ENCODE assay signal across 1 cellular context in genomic region chr12:132951649-132952048, GRCh38.
TF ChIP-seq lines count a peak whose summit lies in the region.

No MANE protein-coding gene starts in this region.

TF ChIP-seq in HEK293, 187 proteins besides CTCF, POLR2A, EP300 and RAD21 (continued from another document):
- TF ChIP-seq ZSCAN18 (tag by site-specific recombination; IDR thresholded peaks at IDR 0.05), result no peak
- TF ChIP-seq PRDM1 (tag by site-specific recombination; IDR thresholded peaks at IDR 0.05), result no peak
- no peak for TF ChIP-seq ZNF175 (tag by site-specific recombination; IDR thresholded peaks at IDR 0.05)
- TF ChIP-seq ZNF335 (tag by site-specific recombination; conservative IDR thresholded peaks at IDR 0.05), result no peak
- TF ChIP-seq ZNF664 (tag by site-specific recombination; IDR thresholded peaks at IDR 0.05), result no peak
- no peak for TF ChIP-seq ZBTB6 (tag by site-specific recombination; IDR thresholded peaks at IDR 0.05)
- no peak for TF ChIP-seq SCRT1 (tag by site-specific recombination; IDR thresholded peaks at IDR 0.05; ENCODE audit: borderline replicate concordance)
- TF ChIP-seq YY2 (tag by site-specific recombination; IDR thresholded peaks at IDR 0.05), result no peak
- no peak for TF ChIP-seq MYNN (tag by site-specific recombination; IDR thresholded peaks at IDR 0.05; ENCODE audit: borderline replicate concordance)
- TF ChIP-seq ZNF48 (tag by site-specific recombination; IDR thresholded peaks at IDR 0.05), result 0 out of 2 replicates have a peak, but pooled peaks have one; percentile 44
- no peak for TF ChIP-seq ZNF214 (tag by site-specific recombination; IDR thresholded peaks at IDR 0.05; ENCODE audit: borderline replicate concordance)
- no peak for TF ChIP-seq ZNF555 (tag by site-specific recombination; conservative IDR thresholded peaks at IDR 0.05)
- TF ChIP-seq ZNF561 (tag by site-specific recombination; IDR thresholded peaks at IDR 0.05; ENCODE audit: borderline replicate concordance), result no peak
- 0 out of 2 replicates have a peak, but pooled peaks have one; percentile 7 for TF ChIP-seq ZBTB20 (tag by site-specific recombination; IDR thresholded peaks at IDR 0.05)
- TF ChIP-seq ZNF366 (tag by site-specific recombination; conservative IDR thresholded peaks at IDR 0.05), result no peak
- TF ChIP-seq ZNF658 (tag by site-specific recombination; IDR thresholded peaks at IDR 0.05), result 0 out of 2 replicates have a peak, but pooled peaks have one; percentile 45
- TF ChIP-seq ZNF670 (tag by site-specific recombination; IDR thresholded peaks at IDR 0.05; ENCODE audit: low read depth), result 0 out of 2 replicates have a peak, but pooled peaks have one; percentile 13
- no peak for TF ChIP-seq ZNF510 (tag by site-specific recombination; IDR thresholded peaks at IDR 0.05; ENCODE audit: insufficient replicate concordance)
- peak; percentile 5; the same call in 1 of the 2 replicates for TF ChIP-seq ZNF416 (tag by site-specific recombination; IDR thresholded peaks at IDR 0.05)
- TF ChIP-seq ZNF549 (tag by site-specific recombination; IDR thresholded peaks at IDR 0.05), result no peak
- TF ChIP-seq ZNF621 (tag by site-specific recombination; IDR thresholded peaks at IDR 0.05), result 0 out of 2 replicates have a peak, but pooled peaks have one; percentile 56
- TF ChIP-seq ZNF223 (tag by site-specific recombination; IDR thresholded peaks at IDR 0.05), result no peak
- TF ChIP-seq HOXA7 (CRISPR knock-in tag; IDR thresholded peaks at IDR 0.05; ENCODE audit: borderline replicate concordance), result no peak
- TF ChIP-seq ZNF202 (tag by site-specific recombination; IDR thresholded peaks at IDR 0.05; ENCODE audit: borderline replicate concordance), result no peak
- no peak for TF ChIP-seq ZNF174 (tag by site-specific recombination; IDR thresholded peaks at IDR 0.05)
- no peak for TF ChIP-seq PATZ1 (tag by site-specific recombination; IDR thresholded peaks at IDR 0.05)
- TF ChIP-seq ZNF488 (tag by site-specific recombination; IDR thresholded peaks at IDR 0.05), result no peak
- no peak for TF ChIP-seq ZSCAN16 (tag by site-specific recombination; IDR thresholded peaks at IDR 0.05)
- TF ChIP-seq ZSCAN5A (tag by site-specific recombination; IDR thresholded peaks at IDR 0.05), result no peak; the same call in 1 of the 2 replicates
- TF ChIP-seq ZNF629 (tag by site-specific recombination; IDR thresholded peaks at IDR 0.05), result no peak
- TF ChIP-seq BCL11A (tag by site-specific recombination; IDR thresholded peaks at IDR 0.05; ENCODE audit: low read depth), result no peak
- no peak for TF ChIP-seq ZNF184 (tag by site-specific recombination; IDR thresholded peaks at IDR 0.05)
- no peak for TF ChIP-seq ZNF404 (tag by site-specific recombination; IDR thresholded peaks at IDR 0.05)
- TF ChIP-seq ZNF169 (tag by site-specific recombination; IDR thresholded peaks at IDR 0.05), result no peak; the same call in 1 of the 2 replicates
- no peak for TF ChIP-seq ZBTB48 (tag by site-specific recombination; IDR thresholded peaks at IDR 0.05)
- no peak for TF ChIP-seq ZSCAN30 (tag by site-specific recombination; IDR thresholded peaks at IDR 0.05)
- TF ChIP-seq ZBTB11 (tag by site-specific recombination; conservative IDR thresholded peaks at IDR 0.05; ENCODE audit: low read depth), result no peak
- TF ChIP-seq OVOL3 (tag by site-specific recombination; IDR thresholded peaks at IDR 0.05), result no peak; the same call in 1 of the 2 replicates
- no peak for TF ChIP-seq ZNF513 (tag by site-specific recombination; IDR thresholded peaks at IDR 0.05)
- TF ChIP-seq ZEB2 (tag by site-specific recombination; IDR thresholded peaks at IDR 0.05), result no peak
- TF ChIP-seq ZNF266 (tag by site-specific recombination; IDR thresholded peaks at IDR 0.05; ENCODE audit: low read depth), result 0 out of 2 replicates have a peak, but pooled peaks have one; percentile 20
- no peak for TF ChIP-seq ZNF677 (tag by site-specific recombination; IDR thresholded peaks at IDR 0.05)
- TF ChIP-seq ZFHX2 (tag by site-specific recombination; conservative IDR thresholded peaks at IDR 0.05), result no peak
- TF ChIP-seq ATF2 (tag by site-specific recombination; IDR thresholded peaks at IDR 0.05; ENCODE audit: low read depth), result no peak
- no peak for TF ChIP-seq FEZF1 (tag by site-specific recombination; IDR thresholded peaks at IDR 0.05)
- TF ChIP-seq ZNF776 (tag by site-specific recombination; IDR thresholded peaks at IDR 0.05; ENCODE audit: borderline replicate concordance), result no peak
- peak; percentile 40; the same call in 1 of the 2 replicates for TF ChIP-seq ZNF777 (tag by site-specific recombination; IDR thresholded peaks at IDR 0.05; ENCODE audit: borderline replicate concordance)
- TF ChIP-seq ZBTB7A (tag by site-specific recombination; IDR thresholded peaks at IDR 0.05; ENCODE audit: low read depth), result no peak
- no peak for TF ChIP-seq SCRT2 (tag by site-specific recombination; IDR thresholded peaks at IDR 0.05)
